ENCODE assay signal across 1 cellular context in genomic region chr1:201153474-201154388, GRCh38.
TF ChIP-seq lines count a peak whose summit lies in the region.

No MANE protein-coding gene starts in this region.

TF ChIP-seq in K562, 482 proteins besides CTCF, POLR2A, EP300 and RAD21 (continued from another document and continues in another):
- no peak for TF ChIP-seq ZBTB49 (CRISPR knock-in tag; IDR thresholded peaks at IDR 0.05; ENCODE audit: borderline replicate concordance)
- TF ChIP-seq ZSCAN29 (IDR thresholded peaks at IDR 0.05), result no peak
- TF ChIP-seq ZNF740 (CRISPR knock-in tag; IDR thresholded peaks at IDR 0.05), result no peak
- TF ChIP-seq ZNF740 (tag; IDR thresholded peaks at IDR 0.05), result no peak
- TF ChIP-seq NELFE (IDR thresholded peaks at IDR 0.05; ENCODE audit: insufficient read depth, insufficient read length), result no peak
- TF ChIP-seq, protein P1, sequence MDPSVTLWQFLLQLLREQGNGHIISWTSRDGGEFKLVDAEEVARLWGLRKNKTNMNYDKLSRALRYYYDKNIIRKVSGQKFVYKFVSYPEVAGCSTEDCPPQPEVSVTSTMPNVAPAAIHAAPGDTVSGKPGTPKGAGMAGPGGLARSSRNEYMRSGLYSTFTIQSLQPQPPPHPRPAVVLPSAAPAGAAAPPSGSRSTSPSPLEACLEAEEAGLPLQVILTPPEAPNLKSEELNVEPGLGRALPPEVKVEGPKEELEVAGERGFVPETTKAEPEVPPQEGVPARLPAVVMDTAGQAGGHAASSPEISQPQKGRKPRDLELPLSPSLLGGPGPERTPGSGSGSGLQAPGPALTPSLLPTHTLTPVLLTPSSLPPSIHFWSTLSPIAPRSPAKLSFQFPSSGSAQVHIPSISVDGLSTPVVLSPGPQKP (CRISPR knock-in tag; IDR thresholded peaks at IDR 0.05), result no peak
- TF ChIP-seq, protein P2, sequence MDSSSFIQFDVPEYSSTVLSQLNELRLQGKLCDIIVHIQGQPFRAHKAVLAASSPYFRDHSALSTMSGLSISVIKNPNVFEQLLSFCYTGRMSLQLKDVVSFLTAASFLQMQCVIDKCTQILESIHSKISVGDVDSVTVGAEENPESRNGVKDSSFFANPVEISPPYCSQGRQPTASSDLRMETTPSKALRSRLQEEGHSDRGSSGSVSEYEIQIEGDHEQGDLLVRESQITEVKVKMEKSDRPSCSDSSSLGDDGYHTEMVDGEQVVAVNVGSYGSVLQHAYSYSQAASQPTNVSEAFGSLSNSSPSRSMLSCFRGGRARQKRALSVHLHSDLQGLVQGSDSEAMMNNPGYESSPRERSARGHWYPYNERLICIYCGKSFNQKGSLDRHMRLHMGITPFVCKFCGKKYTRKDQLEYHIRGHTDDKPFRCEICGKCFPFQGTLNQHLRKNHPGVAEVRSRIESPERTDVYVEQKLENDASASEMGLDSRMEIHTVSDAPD (CRISPR knock-in tag; IDR thresholded peaks at IDR 0.05), result no peak
- TF ChIP-seq EZH2 (IDR thresholded peaks at IDR 0.05; ENCODE audit: borderline replicate concordance, low read depth, low read length), result no peak
- TF ChIP-seq VEZF1 (CRISPR knock-in tag; IDR thresholded peaks at IDR 0.05), result peak; percentile 48
- peak; percentile 85; the same call in 1 of the 2 replicates for TF ChIP-seq ETV5 (CRISPR knock-in tag; IDR thresholded peaks at IDR 0.05; ENCODE audit: low read depth)
- TF ChIP-seq RREB1 (CRISPR knock-in tag; IDR thresholded peaks at IDR 0.05), result peak; percentile 37; the same call in 1 of the 2 replicates
- 0 out of 2 replicates have a peak, but pooled peaks have one; percentile 60 for TF ChIP-seq ZNF57 (CRISPR knock-in tag; IDR thresholded peaks at IDR 0.05)
- TF ChIP-seq CGGBP1 (CRISPR knock-in tag; IDR thresholded peaks at IDR 0.05), result no peak
- no peak for TF ChIP-seq ZNF785 (CRISPR knock-in tag; IDR thresholded peaks at IDR 0.05)
- TF ChIP-seq, protein P3, sequence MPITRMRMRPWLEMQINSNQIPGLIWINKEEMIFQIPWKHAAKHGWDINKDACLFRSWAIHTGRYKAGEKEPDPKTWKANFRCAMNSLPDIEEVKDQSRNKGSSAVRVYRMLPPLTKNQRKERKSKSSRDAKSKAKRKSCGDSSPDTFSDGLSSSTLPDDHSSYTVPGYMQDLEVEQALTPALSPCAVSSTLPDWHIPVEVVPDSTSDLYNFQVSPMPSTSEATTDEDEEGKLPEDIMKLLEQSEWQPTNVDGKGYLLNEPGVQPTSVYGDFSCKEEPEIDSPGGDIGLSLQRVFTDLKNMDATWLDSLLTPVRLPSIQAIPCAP (CRISPR knock-in tag; IDR thresholded peaks at IDR 0.05; ENCODE audit: borderline replicate concordance), result no peak
- TF ChIP-seq HMGN3 (IDR thresholded peaks at IDR 0.05; ENCODE audit: borderline replicate concordance, extremely low read depth, insufficient read length, low read depth, low read length), result peak; percentile 89
- no peak for TF ChIP-seq ZNF584 (CRISPR knock-in tag; IDR thresholded peaks at IDR 0.05; ENCODE audit: low read depth)
- no peak for TF ChIP-seq BCLAF1 (IDR thresholded peaks at IDR 0.05; ENCODE audit: borderline replicate concordance in 1 of 2, control insufficient read depth in 1 of 2, low read depth in 2 of 2, low read length in 1 of 2)
- TF ChIP-seq YY1 (IDR thresholded peaks at IDR 0.05; ENCODE audit: borderline replicate concordance in 1 of 3, control insufficient read depth in 1 of 3, extremely low read depth in 1 of 3, insufficient read depth in 3 of 3, insufficient read length in 1 of 3, insufficient replicate concordance in 2 of 3, low read depth in 1 of 3, low read length in 2 of 3), result peak in 1 of 3 experiments; percentile 46
- TF ChIP-seq SP2 (IDR thresholded peaks at IDR 0.05; ENCODE audit: extremely low read depth, low read depth, low read length, poor library complexity, severe bottlenecking), result no peak
- TF ChIP-seq BMI1 (IDR thresholded peaks at IDR 0.05; ENCODE audit: low read length), result no peak
- TF ChIP-seq ZC3H8 (IDR thresholded peaks at IDR 0.05), result no peak
- TF ChIP-seq RFX5 (IDR thresholded peaks at IDR 0.05; ENCODE audit: low read depth, low read length), result no peak
- no peak for TF ChIP-seq ZNF436 (CRISPR knock-in tag; IDR thresholded peaks at IDR 0.05)
- no peak for TF ChIP-seq RFX7 (CRISPR knock-in tag; IDR thresholded peaks at IDR 0.05)
- TF ChIP-seq ZNF445 (CRISPR knock-in tag; IDR thresholded peaks at IDR 0.05; ENCODE audit: low read depth), result no peak
- no peak; the same call in 1 of the 2 replicates for TF ChIP-seq GABPB1 (CRISPR knock-in tag; IDR thresholded peaks at IDR 0.05)
- TF ChIP-seq SMAD4 (CRISPR knock-in tag; conservative IDR thresholded peaks at IDR 0.05), result peak; percentile 90
- no peak for TF ChIP-seq FOXK2 (conservative IDR thresholded peaks at IDR 0.05 in 1 of 2, IDR thresholded peaks at IDR 0.05 in 1 of 2; ENCODE audit: low read depth in 2 of 2)
- peak; percentile 83; the same call in 1 of the 2 replicates for TF ChIP-seq GATAD2A (IDR thresholded peaks at IDR 0.05)
- TF ChIP-seq SMAD1 (IDR thresholded peaks at IDR 0.05; ENCODE audit: low read depth, low read length, partially characterized antibody), result no peak
- peak; percentile 95 for TF ChIP-seq PML (IDR thresholded peaks at IDR 0.05; ENCODE audit: low read length)
- TF ChIP-seq ZNF311 (CRISPR knock-in tag; IDR thresholded peaks at IDR 0.05), result no peak
- TF ChIP-seq GATA2 (CRISPR knock-in tag; IDR thresholded peaks at IDR 0.05), result peak; percentile 94
- peak; percentile 89 for TF ChIP-seq FOXM1 (IDR thresholded peaks at IDR 0.05; ENCODE audit: low read depth)
- 0 out of 2 replicates have a peak, but pooled peaks have one; percentile 62 for TF ChIP-seq FOXM1 (CRISPR knock-in tag; IDR thresholded peaks at IDR 0.05; ENCODE audit: low read depth)
- peak; percentile 96 for TF ChIP-seq CTBP1 (IDR thresholded peaks at IDR 0.05; ENCODE audit: borderline replicate concordance)
- TF ChIP-seq SMAD2 (IDR thresholded peaks at IDR 0.05; ENCODE audit: low read depth, low read length), result no peak
- TF ChIP-seq POLR3G (IDR thresholded peaks at IDR 0.05; ENCODE audit: extremely low read depth, insufficient read length, insufficient replicate concordance), result no peak
- TF ChIP-seq ZKSCAN1 (IDR thresholded peaks at IDR 0.05; ENCODE audit: low read depth, low read length), result 0 out of 2 replicates have a peak, but pooled peaks have one; percentile 42
